17 cellular contexts compared by ENCODE assay signal in genomic region chr15:57595011-57595866, GRCh38. TPM values are rescaled to one million over a fixed set of nuclear protein-coding genes. Genes with fewer than 3 reads are reported as not detected.
DNase-seq lines count a peak whose midpoint lies in the region; ATAC-seq, FAIRE-seq and TF ChIP-seq lines count a peak whose summit lies in the region.
"Had no signal": no experiment of that assay in that cellular context is flagged by ENCODE, and none has a peak within 500 bp of the region (broad histone marks: within the 10 kb centered on the region; RNA-seq: fewer than 3 reads in every experiment).

No MANE protein-coding gene starts in this region.

- H3K4me1 ChIP-seq in pancreas (peaks cover 59 to 69% (median 67%) of the 10 kb centered on the region in 3 donors), testis (peaks cover 30% of the 10 kb centered on the region)

- WGBS in pancreas, 2 donors, result 14 to 16% methylated on average over 9 of the region's 9 CpGs
- 51 to 63% methylated on average over 9 of the region's 9 CpGs for WGBS in testis, 2 donors

- TF ChIP-seq CTCF in pancreas (IDR thresholded peaks at IDR 0.05) (no peak), testis (IDR thresholded peaks at IDR 0.05) (no peak)

- no peaks in the 10 kb centered on the region for H3K36me3 ChIP-seq in pancreas
- no peaks in the 10 kb centered on the region for H3K36me3 ChIP-seq in testis (ENCODE audit: low read depth, missing control alignments)

- no peaks in the 10 kb centered on the region for H3K27me3 ChIP-seq in pancreas
- H3K27me3 ChIP-seq in testis, result no peaks in the 10 kb centered on the region

- no peak for TF ChIP-seq POLR2A in testis (IDR thresholded peaks at IDR 0.05)

- FAIRE-seq in pancreas (lab: Jason Lieb, UNC), result peak; percentile 80
- FAIRE-seq: bronchial epithelial cell, endometrium had no signal

- no peaks in the 10 kb centered on the region for H3K9me3 ChIP-seq in pancreas
- no peaks in the 10 kb centered on the region for H3K9me3 ChIP-seq in testis

- intact Hi-C loops in pancreas (cut with DNase I) (no loop called here), testis (cut with DNase I; ENCODE audit: low total_unique reads) (no loop called here)

- H3K27ac ChIP-seq in pancreas (peak overlapping the region; percentile 56 to 92 (median 81)), testis (peak overlapping the region in 1 of 2 donors; percentile 32)
- H3K27ac ChIP-seq: RWPE1 had no signal

- H3K4me3 ChIP-seq in pancreas (no peak overlapping the region), testis (no peak overlapping the region)

- peak; percentile 10 for DNase-seq in COR-L47 (lab: John Stamatoyannopoulos, UW)
- peak; percentile 3 for DNase-seq in NCI-H2196 treated with DMSO at 0.1 percent for 48 hours (lab: John Stamatoyannopoulos, UW; ENCODE audit: unreplicated experiment)
- peak; percentile 25 for DNase-seq in fibroblast of gingiva (ENCODE audit: low read depth)
- DNase-seq in pancreas, result peak in 4 of 6 donors; percentile 73 to 81 (median 78)
- no peak for DNase-seq in CD1c-positive myeloid dendritic cell (ENCODE audit: extremely low spot score)
- no peak for DNase-seq in testis
- DNase-seq in left lobe of liver (ENCODE audit: low spot score), result no peak
- DNase-seq: activated CD4-positive, alpha-beta memory T cell treated with anti-CD3 and anti-CD28 coated beads, Interleukin-2, amount 10 ng/mL, durations not matched to agents 7 days and 5 days; activated gamma-delta T cell treated with Interleukin-2 at 50 U/mL for 16 hours; CD4-positive, alpha-beta T cell; NCI-H510A; stimulated activated CD4-positive, alpha-beta T cell treated with anti-CD3 and anti-CD28 coated beads, Interleukin-4, amount 100 ng/mL, for 4 hours; T1000 had no signal

- peak; percentile 55 to 72 (median 62) for ATAC-seq in pancreas
- no peak for ATAC-seq in HG03432 (IDR thresholded peaks at IDR 0.05; ENCODE audit: unreplicated experiment)
- no peak for ATAC-seq in left lobe of liver

RNA-seq across cellular contexts. Expression of gene MYZAP, which starts 3.5 kb away (rescaled TPM):
- 10 to 100 TPM in 3 of 6 donors, 1 to 10 TPM in 3; 6.7 to 13.4 (median 9.7) TPM for total RNA-seq in pancreas
- 10 to 100 TPM in 1 of 2 donors, 1 to 10 TPM in 1; 5.4 to 10.0 TPM for polyA plus RNA-seq in pancreas
- 1 to 10 TPM; 3.3 to 6.8 TPM for total RNA-seq in testis
- polyA plus RNA-seq in testis (ENCODE audit: insufficient read depth, low read depth, low replicate concordance), result 5.6 TPM
- 0.58 TPM for total RNA-seq in left lobe of liver

Comparison
In these comparisons a context has a peak if more than half of its experiments do, and no peak if none do; other contexts are left out.
1. DNase-seq: peak in COR-L47 (single experiment), NCI-H2196 treated with DMSO at 0.1 percent for 48 hours (single experiment), fibroblast of gingiva (single experiment) and pancreas (4 of 6); none in CD1c-positive myeloid dendritic cell (single experiment), testis (single experiment) and left lobe of liver (single experiment).
2. ATAC-seq: peak in pancreas (4 of 4); none in HG03432 (single experiment) and left lobe of liver (single experiment).